In the genomic region with DNA sequence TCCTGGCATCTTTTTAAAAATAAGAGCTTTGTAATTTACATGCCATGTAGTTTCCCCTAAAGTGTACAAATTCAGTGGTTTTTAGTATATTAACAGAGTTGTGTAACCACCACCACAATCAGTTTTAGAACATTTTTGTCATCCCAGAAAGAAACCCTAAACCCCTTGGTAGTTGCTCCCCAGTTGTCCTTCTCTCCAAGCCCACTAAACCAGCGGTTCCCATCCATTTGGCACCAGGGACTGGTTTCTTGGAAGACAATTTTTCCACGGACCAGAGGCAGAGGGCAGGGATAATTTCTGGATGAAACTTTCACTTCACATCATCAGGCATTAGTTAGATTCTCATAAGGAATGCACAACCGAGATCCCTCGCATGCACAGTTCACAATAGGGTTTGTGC, we compare ENCODE assay signal across 1 cellular context.
TF ChIP-seq lines count a peak whose summit lies in the region.

No MANE protein-coding gene starts in this region.

TF ChIP-seq in SK-N-SH, 30 proteins besides CTCF, POLR2A, EP300 and RAD21:
- TF ChIP-seq MEF2A (IDR thresholded peaks at IDR 0.05; ENCODE audit: borderline replicate concordance, low read depth) (no peak), JUND (IDR thresholded peaks at IDR 0.05) (no peak), MAX (IDR thresholded peaks at IDR 0.05; ENCODE audit: low read depth) (no peak), GABPA (IDR thresholded peaks at IDR 0.05; ENCODE audit: low read depth) (no peak), REST (IDR thresholded peaks at IDR 0.05; ENCODE audit: low read depth, low read length) (no peak)
